ENCODE assay signal across 20 cellular contexts in genomic region chr13:41533676-41534075, GRCh38.
DNase-seq lines count a peak whose midpoint lies in the region; ATAC-seq and TF ChIP-seq lines count a peak whose summit lies in the region.
"Had no signal": no experiment of that assay in that cellular context is flagged by ENCODE, and none has a peak within 500 bp of the region (broad histone marks: within the 10 kb centered on the region; RNA-seq: fewer than 3 reads in every experiment).

No MANE protein-coding gene starts in this region.

- H3K4me1 Mint-ChIP-seq in T-helper 2 cell treated with Interferon-gamma antibody and Interleukin-4, amounts not matched to agents 5 μg/mL and 100 μg/mL, for 36 hours (ENCODE audit: low read depth): no peaks in the 10 kb centered on the region
- H3K4me1 Mint-ChIP-seq: activated T-helper 17 cell treated with anti-CD3 and anti-CD28 coated beads, Interleukin-2, amount 50 U/mL, for 72 hours had no signal

- peak overlapping the region; percentile 56 for H3K27ac ChIP-seq in temporal lobe (ENCODE audit: low read depth, low read length)
- H3K27ac ChIP-seq: lower lobe of right lung had no signal

- no peak for TF ChIP-seq CTCF in fibroblast of villous mesenchyme (IDR thresholded peaks at IDR 0.05; ENCODE audit: insufficient read depth, low read depth, low read length)
- TF ChIP-seq CTCF in GM20000 (IDR thresholded peaks at IDR 0.05; ENCODE audit: extremely low read depth, missing control alignments): no peak

- ATAC-seq in HG02885 (IDR thresholded peaks at IDR 0.05; ENCODE audit: poor library complexity, unreplicated experiment): no peak
- ATAC-seq: activated naive CD4-positive, alpha-beta T cell treated with anti-CD3 and anti-CD28 coated beads, Interleukin-2, amount 50 U/mL, for 72 hours; activated T-helper 17 cell treated with anti-CD3 and anti-CD28 coated beads, Interleukin-2, amount 50 U/mL, for 72 hours had no signal

- in situ Hi-C loops in SK-MEL-5 (cut with HindIII; ENCODE audit: low pct_unique_long_range_greater_than_20kb, low sequenced_read_pairs): no loop called here

- no peaks in the 10 kb centered on the region for H3K36me3 Mint-ChIP-seq in T-helper 2 cell treated with Interferon-gamma antibody and Interleukin-4, amounts not matched to agents 5 μg/mL and 100 μg/mL, for 36 hours (ENCODE audit: low read depth)

- peaks cover 10% of the 10 kb centered on the region for H3K27me3 Mint-ChIP-seq in T-helper 2 cell treated with Interferon-gamma antibody and Interleukin-4, amounts not matched to agents 5 μg/mL and 100 μg/mL, for 36 hours (ENCODE audit: low read depth)
- H3K27me3 Mint-ChIP-seq: activated T-helper 17 cell treated with anti-CD3 and anti-CD28 coated beads, Interleukin-2, amount 50 U/mL, for 72 hours; CD4-positive, alpha-beta memory T cell had no signal

- DNase-seq in GM03348 (ENCODE audit: low spot score) (peak; percentile 31), SK-MEL-5 (ENCODE audit: low read depth, low spot score) (peak; percentile 3), fibroblast of villous mesenchyme (ENCODE audit: low read depth) (peak; percentile 52), GM20000 (ENCODE audit: low spot score) (no peak)
- no peak for DNase-seq in T-helper 2 cell treated with Interferon-gamma antibody and Interleukin-4, amounts not matched to agents 5 μg/mL and 100 μg/mL, for 36 hours (ENCODE audit: low spot score)
- DNase-seq: activated CD4-positive, alpha-beta T cell treated with anti-CD3 and anti-CD28 coated beads, Interleukin-2, amount 50 U/mL, for 4 hours; activated CD8-positive, alpha-beta memory T cell treated with anti-CD3 and anti-CD28 coated beads, Interleukin-2, amount 50 U/mL, for 48 hours; CD4-positive, alpha-beta memory T cell; lower lobe of right lung; NCI-H1092 treated with DMSO at 0.1 percent for 48 hours; NCI-H2029; NCI-H774; posterior cingulate gyrus; stimulated activated CD4-positive, alpha-beta T cell treated with anti-CD3 and anti-CD28 coated beads, Interleukin-1b, Interleukin-23, amount 100 ng/mL, for 48 hours; T-helper 9 cell had no signal

- no peak overlapping the region for H3K4me3 Mint-ChIP-seq in T-helper 2 cell treated with Interferon-gamma antibody and Interleukin-4, amounts not matched to agents 5 μg/mL and 100 μg/mL, for 36 hours
- H3K4me3 Mint-ChIP-seq: activated T-helper 17 cell treated with anti-CD3 and anti-CD28 coated beads, Interleukin-2, amount 50 U/mL, for 72 hours; CD4-positive, alpha-beta memory T cell had no signal

- no peak overlapping the region for H3K4me3 ChIP-seq in fibroblast of villous mesenchyme (ENCODE audit: low read depth, low read length)
- H3K4me3 ChIP-seq: lower lobe of right lung, skin epidermis had no signal

- no peaks in the 10 kb centered on the region for H3K9me3 Mint-ChIP-seq in T-helper 2 cell treated with Interferon-gamma antibody and Interleukin-4, amounts not matched to agents 5 μg/mL and 100 μg/mL, for 36 hours
- H3K9me3 Mint-ChIP-seq: activated naive CD4-positive, alpha-beta T cell treated with anti-CD3 and anti-CD28 coated beads, Interleukin-2, amount 50 U/mL, for 72 hours; activated T-helper 17 cell treated with anti-CD3 and anti-CD28 coated beads, Interleukin-2, amount 50 U/mL, for 72 hours had no signal

- no peak overlapping the region for H3K27ac Mint-ChIP-seq in T-helper 2 cell treated with Interferon-gamma antibody and Interleukin-4, amounts not matched to agents 5 μg/mL and 100 μg/mL, for 36 hours
- H3K27ac Mint-ChIP-seq: activated naive CD4-positive, alpha-beta T cell treated with anti-CD3 and anti-CD28 coated beads, Interleukin-2, amount 50 U/mL, for 72 hours; activated T-helper 17 cell treated with anti-CD3 and anti-CD28 coated beads, Interleukin-2, amount 50 U/mL, for 72 hours; CD4-positive, alpha-beta memory T cell had no signal

Comparison
In these comparisons a context has a peak if more than half of its experiments do, and no peak if none do; other contexts are left out.
1. DNase-seq: peak in GM03348 (single experiment), SK-MEL-5 (single experiment) and fibroblast of villous mesenchyme (single experiment); none in GM20000 (single experiment) and T-helper 2 cell treated with Interferon-gamma antibody and Interleukin-4, amounts not matched to agents 5 μg/mL and 100 μg/mL, for 36 hours (single experiment).